Comparison of ENCODE assay signal across 28 cellular contexts in the genomic region with DNA sequence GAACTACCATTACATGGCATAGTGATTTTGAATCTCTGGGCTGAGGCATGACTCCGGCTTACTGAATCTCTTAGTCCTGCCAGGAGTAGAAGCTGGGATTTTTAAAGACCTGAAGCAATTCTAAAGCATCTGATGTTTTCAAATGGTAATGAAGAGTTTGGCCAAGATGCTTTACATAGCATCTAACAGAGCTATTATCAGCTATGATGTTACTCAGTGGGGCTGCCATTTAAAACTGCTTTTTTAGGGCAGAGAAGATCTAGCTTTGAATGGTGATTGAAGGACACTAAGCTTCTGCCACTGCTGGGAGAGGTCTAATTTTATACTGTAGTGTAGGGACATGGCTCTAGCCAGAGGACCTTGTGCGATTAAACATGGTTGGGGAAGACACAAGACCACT.
"Had no signal": no experiment of that assay in that cellular context is flagged by ENCODE, and none has a peak within 500 bp of the region (broad histone marks: within the 10 kb centered on the region; RNA-seq: fewer than 3 reads in every experiment).

No MANE protein-coding gene starts in this region.

- H3K27ac Mint-ChIP-seq: effector memory CD8-positive, alpha-beta T cell; immature natural killer cell; naive B cell; natural killer cell treated with Interleukin-12 subunit alpha and Interleukin-12 subunit beta and Interleukin-15 and Interleukin-18, amount 100 ng/mL, for 72 hours; stimulated activated naive CD8-positive, alpha-beta T cell treated with anti-CD3 and anti-CD28 coated beads, Interleukin-15, amount 100 ng/mL, for 72 hours had no signal

- H3K36me3 Mint-ChIP-seq: immature natural killer cell; naive B cell; natural killer cell treated with Interleukin-12 subunit alpha and Interleukin-12 subunit beta and Interleukin-15 and Interleukin-18, amount 100 ng/mL, for 72 hours had no signal

- H3K4me3 ChIP-seq: left ventricle myocardium inferior, lower lobe of right lung, mucosa of descending colon, ovary, right lobe of liver, suprapubic skin, transverse colon, upper lobe of right lung, uterus had no signal

- H3K9me3 Mint-ChIP-seq: stimulated activated naive CD8-positive, alpha-beta T cell treated with anti-CD3 and anti-CD28 coated beads, Interleukin-15, amount 100 ng/mL, for 72 hours had no signal

- DNase-seq: cerebellar nuclear complex; cortex of kidney; effector memory CD8-positive, alpha-beta T cell; head of caudate nucleus; immature natural killer cell; islet precursor cell; kidney glomerular epithelial cell; left colon; left ventricle myocardium inferior; lower lobe of right lung; mucosa of descending colon; naive B cell; occipital lobe; ovary; right lobe of liver; small intestine; stimulated activated CD4-positive, alpha-beta T cell treated with anti-CD3 and anti-CD28 coated beads, Interleukin-12 subunit alpha, Interleukin-12 subunit beta, amount 100 ng/mL, for 4 hours; stimulated activated CD4-positive, alpha-beta T cell treated with anti-CD3 and anti-CD28 coated beads, Interleukin-1b, Interleukin-23, amount 100 ng/mL, for 48 hours; stimulated activated CD4-positive, alpha-beta T cell treated with anti-CD3 and anti-CD28 coated beads, Interleukin-4, amount 100 ng/mL, for 1 hour; stimulated activated CD8-positive, alpha-beta memory T cell treated with anti-CD3 and anti-CD28 coated beads, Interleukin-4, amount 100 ng/mL, for 48 hours; stimulated activated naive CD4-positive, alpha-beta T cell; stimulated activated naive CD8-positive, alpha-beta T cell treated with anti-CD3 and anti-CD28 coated beads, Interleukin-15, amount 100 ng/mL, for 72 hours; transverse colon; upper lobe of right lung; uterus had no signal

- H3K4me1 Mint-ChIP-seq: immature natural killer cell; naive B cell; stimulated activated naive CD8-positive, alpha-beta T cell treated with anti-CD3 and anti-CD28 coated beads, Interleukin-15, amount 100 ng/mL, for 72 hours had no signal

- ATAC-seq: effector memory CD8-positive, alpha-beta T cell; left colon; lower lobe of right lung; mucosa of descending colon; natural killer cell treated with Interleukin-12 subunit alpha and Interleukin-12 subunit beta and Interleukin-15 and Interleukin-18, amount 100 ng/mL, for 72 hours; right lobe of liver; stimulated activated naive CD8-positive, alpha-beta T cell treated with anti-CD3 and anti-CD28 coated beads, Interleukin-15, amount 100 ng/mL, for 72 hours; upper lobe of right lung had no signal

- H3K27me3 ChIP-seq: ovary, right lobe of liver, suprapubic skin, transverse colon, upper lobe of right lung, uterus had no signal

- H3K36me3 ChIP-seq: left ventricle myocardium inferior, lower lobe of right lung, ovary, right lobe of liver, suprapubic skin, transverse colon, upper lobe of right lung, uterus had no signal

- FAIRE-seq: frontal cortex, small intestine had no signal

- H3K9me3 ChIP-seq: left ventricle myocardium inferior, lower lobe of right lung, mucosa of descending colon, ovary, right lobe of liver, suprapubic skin, transverse colon, upper lobe of right lung, uterus had no signal

- H3K27ac ChIP-seq: left ventricle myocardium inferior, lower lobe of right lung, ovary, right lobe of liver, suprapubic skin, transverse colon, upper lobe of right lung, uterus had no signal

- H3K4me3 Mint-ChIP-seq: effector memory CD8-positive, alpha-beta T cell; immature natural killer cell; naive B cell; natural killer cell treated with Interleukin-12 subunit alpha and Interleukin-12 subunit beta and Interleukin-15 and Interleukin-18, amount 100 ng/mL, for 72 hours; stimulated activated naive CD8-positive, alpha-beta T cell treated with anti-CD3 and anti-CD28 coated beads, Interleukin-15, amount 100 ng/mL, for 72 hours had no signal

- H3K27me3 Mint-ChIP-seq: effector memory CD8-positive, alpha-beta T cell; naive B cell; natural killer cell treated with Interleukin-12 subunit alpha and Interleukin-12 subunit beta and Interleukin-15 and Interleukin-18, amount 100 ng/mL, for 72 hours; stimulated activated naive CD8-positive, alpha-beta T cell treated with anti-CD3 and anti-CD28 coated beads, Interleukin-15, amount 100 ng/mL, for 72 hours had no signal

- H3K4me1 ChIP-seq: left ventricle myocardium inferior, lower lobe of right lung, right lobe of liver, suprapubic skin, transverse colon, upper lobe of right lung, uterus had no signal
